In the genomic region with DNA sequence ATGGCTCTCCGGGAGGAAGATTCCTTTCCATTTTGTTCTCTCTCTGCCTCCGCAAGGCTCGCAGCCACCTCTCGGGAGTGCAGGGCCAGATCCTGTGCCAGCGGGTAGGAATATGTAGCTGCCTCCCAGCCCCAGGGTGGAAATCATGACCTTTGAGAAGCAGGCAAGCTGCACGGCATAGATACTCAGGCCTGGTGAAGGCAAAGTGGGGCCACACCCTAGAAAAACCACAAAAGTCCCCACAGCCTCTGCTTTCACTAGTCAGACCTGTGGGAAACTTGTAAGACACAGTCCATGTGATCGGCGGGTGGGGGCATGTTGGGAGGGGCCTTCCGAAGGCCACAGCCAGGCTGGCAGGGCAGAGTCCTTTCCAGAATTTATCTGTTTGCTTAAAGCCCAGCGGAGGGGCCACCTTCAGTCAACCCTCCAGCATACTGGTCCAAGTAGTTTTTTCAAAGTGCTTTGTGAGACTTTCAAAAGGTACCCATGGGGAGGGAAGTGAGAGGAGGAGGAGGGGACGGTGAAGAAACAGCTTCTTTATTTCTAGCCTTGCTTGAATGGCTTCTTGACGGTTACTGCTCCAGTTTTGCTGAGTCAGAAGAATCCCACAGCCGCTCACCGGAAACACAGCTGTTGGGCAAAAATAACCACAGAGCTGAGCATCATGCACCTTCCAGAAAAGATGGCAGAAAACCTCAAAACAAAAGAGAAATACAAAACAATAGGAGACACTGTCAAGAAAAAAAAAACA, we compare ENCODE assay signal across 8 cellular contexts. TPM values are rescaled to one million over a fixed set of nuclear protein-coding genes. Genes with fewer than 3 reads are reported as not detected.
A peak's percentile ranks its signal among the peaks of the same experiment; 100 is the strongest.
DNase-seq lines count a peak whose midpoint lies in the region; ATAC-seq and TF ChIP-seq lines count a peak whose summit lies in the region.

Gene MAP1LC3B2, plus strand, starts transcription at position 52 of the 751 bp plus-strand sequence. CDS start 16,562 bp downstream, outside the sequence.

- H3K9me3 ChIP-seq in OCI-LY3 (ENCODE audit: insufficient read depth, low read length), result 0 out of 2 replicates have a peak, but pooled peaks cover 3% of the 10 kb centered on the region

- H3K4me1 ChIP-seq in OCI-LY3 (ENCODE audit: low read length), result peaks cover 38% of the 10 kb centered on the region

- H4K20me1 ChIP-seq in OCI-LY3 (ENCODE audit: insufficient read depth, low read length), result no peaks in the 10 kb centered on the region

- H3K4me3 Mint-ChIP-seq in activated T-cell treated with anti-CD3 and anti-CD28 coated beads, Interleukin-2, amount 50 U/mL, for 4 hours, result peak within 1 kb of the TSS; percentile 77

- H3K36me3 Mint-ChIP-seq in activated T-cell treated with anti-CD3 and anti-CD28 coated beads, Interleukin-2, amount 50 U/mL, for 4 hours (ENCODE audit: insufficient read depth), result no peaks in the 10 kb centered on the region

- no peak for TF ChIP-seq CTCF in OCI-LY3 (IDR thresholded peaks at IDR 0.05; ENCODE audit: low read depth, low read length)

- no peaks in the 10 kb centered on the region for H3K79me2 ChIP-seq in OCI-LY3 (ENCODE audit: low read length)

- H3K4me2 ChIP-seq in OCI-LY3 (ENCODE audit: low read length), result peak within 1 kb of the TSS; percentile 90

- peak within 1 kb of the TSS; percentile 62; the same call in 1 of the 2 replicates for H2AFZ ChIP-seq in OCI-LY3 (ENCODE audit: low read depth, low read length)

- peak within 1 kb of the TSS; percentile 70 for H3K4me3 ChIP-seq in OCI-LY3 (ENCODE audit: low read length)

- H3K9ac ChIP-seq in OCI-LY3 (ENCODE audit: low read length), result peak within 1 kb of the TSS; percentile 71

- DNase-seq in activated T-cell treated with anti-CD3 and anti-CD28 coated beads, Interleukin-2, amount 50 U/mL, for 4 hours, result peak; percentile 49
- DNase-seq in fibroblast of the conjunctiva (ENCODE audit: low read depth) (peak; percentile 30), nucleus accumbens (lab: John Stamatoyannopoulos, UW) (peak in 36 of 56 donors; percentile 4 to 67 (median 25)), NCI-H1694 (lab: John Stamatoyannopoulos, UW) (no peak)

- peaks cover 19% of the 10 kb centered on the region for H3K27me3 ChIP-seq in OCI-LY3 (ENCODE audit: low read depth, low read length)

- H3K9me3 Mint-ChIP-seq in activated T-cell treated with anti-CD3 and anti-CD28 coated beads, Interleukin-2, amount 50 U/mL, for 4 hours, result peaks cover 5% of the 10 kb centered on the region

- no peaks in the 10 kb centered on the region for H3K27me3 Mint-ChIP-seq in activated T-cell treated with anti-CD3 and anti-CD28 coated beads, Interleukin-2, amount 50 U/mL, for 4 hours (ENCODE audit: low read depth)

- no peak for TF ChIP-seq POLR2A in GM18505 (IDR thresholded peaks at IDR 0.05; ENCODE audit: borderline replicate concordance, extremely low read depth, insufficient read depth, insufficient read length)

- H3K4me1 Mint-ChIP-seq in activated T-cell treated with anti-CD3 and anti-CD28 coated beads, Interleukin-2, amount 50 U/mL, for 4 hours (ENCODE audit: low read depth), result peaks cover 37% of the 10 kb centered on the region

- ATAC-seq in GM18505 (IDR thresholded peaks at IDR 0.05; ENCODE audit: unreplicated experiment) (peak; percentile 81), HG02852 (IDR thresholded peaks at IDR 0.05; ENCODE audit: unreplicated experiment) (peak; percentile 81)
- ATAC-seq in activated T-cell treated with anti-CD3 and anti-CD28 coated beads, Interleukin-2, amount 50 U/mL, for 4 hours, result peak; percentile 93

- peaks cover 3% of the 10 kb centered on the region for H3K36me3 ChIP-seq in OCI-LY3 (replicated peaks; ENCODE audit: low read depth, low read length)

- H3K27ac ChIP-seq in OCI-LY3 (ENCODE audit: low read length) (peak within 1 kb of the TSS; percentile 99), temporal lobe (ENCODE audit: low read depth, low read length) (peak within 1 kb of the TSS; percentile 61)

RNA-seq across cellular contexts. Expression of gene MAP1LC3B2, which starts in this region (rescaled TPM):
- 1 to 10 TPM in 2 of 3 donors, not detected in 1; 1.1 to 1.5 TPM for total RNA-seq in activated T-cell treated with anti-CD3 and anti-CD28 coated beads, Interleukin-2, amount 50 U/mL, for 4 hours
- total RNA-seq in temporal lobe, result 1.2 TPM
